10 cellular contexts compared by ENCODE assay signal in the genomic region with DNA sequence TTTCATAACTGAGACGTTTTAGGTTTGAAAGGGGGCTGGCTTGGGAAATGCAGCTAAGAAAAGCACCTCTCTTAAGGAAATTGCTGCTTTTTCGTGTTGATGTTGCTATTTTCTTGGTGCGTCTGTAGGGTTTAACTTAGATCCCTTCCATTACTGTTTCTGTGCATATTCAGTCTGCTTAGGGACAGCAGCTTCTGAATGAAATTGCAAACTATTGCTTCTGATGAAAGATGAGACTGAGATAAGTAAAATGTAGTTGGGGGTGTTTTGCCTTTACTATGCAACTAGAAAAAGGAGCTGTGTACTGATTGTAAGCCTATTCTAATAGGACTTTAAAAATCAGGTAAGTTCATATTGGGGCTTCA. TPM values are rescaled to one million over a fixed set of nuclear protein-coding genes. Genes with fewer than 3 reads are reported as not detected.
DNase-seq lines count a peak whose midpoint lies in the region; ATAC-seq and TF ChIP-seq lines count a peak whose summit lies in the region.
"Had no signal": no experiment of that assay in that cellular context is flagged by ENCODE, and none has a peak within 500 bp of the region (broad histone marks: within the 10 kb centered on the region; RNA-seq: fewer than 3 reads in every experiment).

No MANE protein-coding gene starts in this region.

- no peaks in the 10 kb centered on the region for H3K9me3 Mint-ChIP-seq in activated naive CD8-positive, alpha-beta T cell (ENCODE audit: low read depth)

- H2BK120ac ChIP-seq in mesendoderm (ENCODE audit: low read depth, low read length), result no peak overlapping the region

- no peak for TF ChIP-seq CTCF in right atrium auricular region (IDR thresholded peaks at IDR 0.05)
- TF ChIP-seq CTCF in vagina (IDR thresholded peaks at IDR 0.05), result no peak
- TF ChIP-seq CTCF in prostate gland (IDR thresholded peaks at IDR 0.05), result no peak

- peak overlapping the region; percentile 40 for H3K56ac ChIP-seq in mesendoderm (ENCODE audit: low read length)

- DNase-seq in right atrium auricular region (ENCODE audit: low spot score), result no peak
- DNase-seq in Right ventricle myocardium superior, result no peak
- no peak for DNase-seq in mesendoderm
- no peak for DNase-seq in vagina (ENCODE audit: extremely low spot score in 2 of 2)
- DNase-seq in prostate gland (ENCODE audit: low spot score), result no peak
- no peak for DNase-seq in HUDEP-2 (lab: John Stamatoyannopoulos, UW; ENCODE audit: unreplicated experiment in 76 of 76)
- DNase-seq in cerebellar cortex (ENCODE audit: low spot score), result no peak
- DNase-seq: stimulated activated CD4-positive, alpha-beta T cell treated with anti-CD3 and anti-CD28 coated beads, Interleukin-4, amount 100 ng/mL, for 24 hours had no signal

- no peak overlapping the region for H3K27ac Mint-ChIP-seq in activated naive CD8-positive, alpha-beta T cell

- H3K23ac ChIP-seq in mesendoderm (ENCODE audit: low read length), result no peak overlapping the region

- no peak overlapping the region for H3K4ac ChIP-seq in mesendoderm (ENCODE audit: low read depth, low read length)

- TF ChIP-seq POLR2A in vagina (IDR thresholded peaks at IDR 0.05) (no peak), prostate gland (IDR thresholded peaks at IDR 0.05) (no peak)

- H3K4me1 Mint-ChIP-seq in activated naive CD8-positive, alpha-beta T cell (ENCODE audit: low read depth), result peaks cover 12% of the 10 kb centered on the region

- peak overlapping the region; percentile 4 for H3K4me2 ChIP-seq in mesendoderm (ENCODE audit: low read length)

- H3K79me2 ChIP-seq in mesendoderm (ENCODE audit: control insufficient read depth, insufficient read depth, low read length), result no peaks in the 10 kb centered on the region

- no peak overlapping the region for H4K5ac ChIP-seq in mesendoderm (ENCODE audit: low read length)

- H2BK5ac ChIP-seq in mesendoderm (ENCODE audit: low read length), result no peak overlapping the region

- H3K4me3 Mint-ChIP-seq in activated naive CD8-positive, alpha-beta T cell, result peak overlapping the region; percentile 20

- H3K9me3 ChIP-seq in right atrium auricular region (no peaks in the 10 kb centered on the region), vagina (no peaks in the 10 kb centered on the region), prostate gland (no peaks in the 10 kb centered on the region)

- H3K27ac ChIP-seq in right atrium auricular region (peak overlapping the region; percentile 77 to 82), mesendoderm (ENCODE audit: low read depth, low read length) (no peak overlapping the region), vagina (peak overlapping the region; percentile 33), prostate gland (no peak overlapping the region)

- WGBS in mesendoderm (ENCODE audit: extremely low coverage, insufficient coverage, low lambda C conversion rate), result no CpG with 5 or more reads among the region's 3 CpGs
- WGBS in prostate gland, result 19% methylated on average over 3 of the region's 3 CpGs

- intact Hi-C loops in Right ventricle myocardium superior (cut with DNase I) (no loop called here), vagina (cut with DNase I) (no loop called here), prostate gland (cut with DNase I) (no loop called here)

- ATAC-seq in Right ventricle myocardium superior (ENCODE audit: poor library complexity), result no peak
- ATAC-seq: K562 had no signal

- H3K27me3 ChIP-seq in right atrium auricular region (no peaks in the 10 kb centered on the region), mesendoderm (ENCODE audit: insufficient read depth, low read length, poor library complexity) (no peaks in the 10 kb centered on the region), vagina (no peaks in the 10 kb centered on the region), prostate gland (replicated peaks; ENCODE audit: insufficient read depth) (no peaks in the 10 kb centered on the region)

- no peaks in the 10 kb centered on the region for H3K79me1 ChIP-seq in mesendoderm (ENCODE audit: low read length)

- no peak overlapping the region for H2BK15ac ChIP-seq in mesendoderm (replicated peaks; ENCODE audit: low read depth)

- peaks cover 4% of the 10 kb centered on the region for H3K27me3 Mint-ChIP-seq in activated naive CD8-positive, alpha-beta T cell

- no peaks in the 10 kb centered on the region for H3K36me3 Mint-ChIP-seq in activated naive CD8-positive, alpha-beta T cell

- peak overlapping the region; percentile 16 for H3K9ac ChIP-seq in mesendoderm (ENCODE audit: low read length)

- no peak overlapping the region for H3K18ac ChIP-seq in mesendoderm (ENCODE audit: low read length)

- H3K36me3 ChIP-seq in right atrium auricular region, result no peaks in the 10 kb centered on the region
- H3K36me3 ChIP-seq in mesendoderm (ENCODE audit: control insufficient read depth, insufficient read depth, low read length), result no peaks in the 10 kb centered on the region
- H3K36me3 ChIP-seq in vagina, result no peaks in the 10 kb centered on the region
- no peaks in the 10 kb centered on the region for H3K36me3 ChIP-seq in prostate gland

- H3K4me3 ChIP-seq in right atrium auricular region (peak overlapping the region; percentile 37 to 47), mesendoderm (ENCODE audit: low read length) (no peak overlapping the region), vagina (peak overlapping the region; percentile 35 to 39), prostate gland (peak overlapping the region in 1 of 2 donors; percentile 13)
- H3K4me3 ChIP-seq: K562 had no signal

- H4K8ac ChIP-seq in mesendoderm (ENCODE audit: low read depth, low read length), result no peak overlapping the region

- no peak overlapping the region for H2AK5ac ChIP-seq in mesendoderm (ENCODE audit: low read length)

- H3K4me1 ChIP-seq in right atrium auricular region (peaks cover 0 to 24% of the 10 kb centered on the region in 2 donors), mesendoderm (ENCODE audit: control insufficient read depth, low read depth, low read length) (peaks cover 3% of the 10 kb centered on the region), vagina (no peaks in the 10 kb centered on the region), prostate gland (replicated peaks) (no peaks in the 10 kb centered on the region)

RNA-seq across cellular contexts. Expression of a gene that starts 0.8 kb away (rescaled TPM):
- total RNA-seq in right atrium auricular region, result 10 to 100 TPM; 16.6 to 28.0 TPM
- total RNA-seq in Right ventricle myocardium superior, result 22.8 TPM
- 2.6 TPM for polyA plus RNA-seq in mesendoderm (2013, experiment 1 of 2)
- polyA plus RNA-seq in mesendoderm (2013, experiment 2 of 2), result 2.6 TPM
- total RNA-seq in vagina, result 32.4 TPM
- total RNA-seq in prostate gland, result 10 to 100 TPM in 1 of 2 donors, 1 to 10 TPM in 1; 8.3 to 31.9 TPM

Comparison
In these comparisons a context has a peak if more than half of its experiments do, and no peak if none do; other contexts are left out.
1. H3K27ac ChIP-seq: peak in right atrium auricular region (2 of 2) and vagina (single experiment); none in mesendoderm (single experiment) and prostate gland (0 of 2).